In genomic region chr16:78277374-78277773, GRCh38 we compare ENCODE assay signal across 27 cellular contexts.
A peak's percentile ranks its signal among the peaks of the same experiment; 100 is the strongest.
DNase-seq lines count a peak whose midpoint lies in the region; TF ChIP-seq lines count a peak whose summit lies in the region.
"Had no signal": no experiment of that assay in that cellular context is flagged by ENCODE, and none has a peak within 500 bp of the region (broad histone marks: within the 10 kb centered on the region; RNA-seq: fewer than 3 reads in every experiment).

No MANE protein-coding gene starts in this region.

- H3K4me1 Mint-ChIP-seq in H9: peaks cover 25 to 27% of the 10 kb centered on the region in 2 experiments
- H3K4me1 Mint-ChIP-seq: activated T-helper 17 cell treated with anti-CD3 and anti-CD28 coated beads, Interleukin-2, amount 50 U/mL, for 72 hours had no signal

- H2BK120ac ChIP-seq in H9 (ENCODE audit: low read depth, low read length, poor library complexity, severe bottlenecking): no peak overlapping the region
- H2BK120ac ChIP-seq in trophoblast cell (ENCODE audit: insufficient read depth, low read length, poor library complexity): no peak overlapping the region

- no peaks in the 10 kb centered on the region for H3K9me2 ChIP-seq in hepatocyte (replicated peaks; ENCODE audit: insufficient read depth)

- DNase-seq in H9 (peak; percentile 32), NCI-H524 treated with DMSO at 0.1 percent for 48 hours (lab: John Stamatoyannopoulos, UW) (peak; percentile 55), hepatocyte (ENCODE audit: low spot score) (no peak), trophoblast cell (peak in 1 of 2 donors; percentile 19), SHP77 (lab: John Stamatoyannopoulos, UW) (no peak), foreskin fibroblast (no peak)
- DNase-seq in stimulated activated CD4-positive, alpha-beta T cell treated with anti-CD3 and anti-CD28 coated beads, Interleukin-2, amount 100 ng/mL, for 48 hours: no peak
- DNase-seq: activated CD4-positive, alpha-beta memory T cell treated with anti-CD3 and anti-CD28 coated beads for 36 hours; activated CD4-positive, CD25-positive, alpha-beta regulatory T cell treated with anti-CD3 and anti-CD28 coated beads, Interleukin-2, amount 50 U/mL, for 72 hours; activated CD8-positive, alpha-beta memory T cell treated with anti-CD3 and anti-CD28 coated beads, Interleukin-2, amount 50 U/mL, for 48 hours; Caco-2; DND-41; effector memory CD8-positive, alpha-beta T cell; hippocampal formation; Kasumi-1; left ventricle myocardium inferior; midbrain; naive thymus-derived CD8-positive, alpha-beta T cell; RPMI8226; stimulated activated CD4-positive, alpha-beta T cell treated with anti-CD3 and anti-CD28 coated beads, Interleukin-2, amount 100 ng/mL, for 24 hours had no signal

- H2BK5ac ChIP-seq in H9 (ENCODE audit: insufficient read length, low read length) (no peak overlapping the region), trophoblast cell (ENCODE audit: low read depth, low read length, poor library complexity) (no peak overlapping the region)

- no peak overlapping the region for H3K27ac Mint-ChIP-seq in H9
- H3K27ac Mint-ChIP-seq: activated CD4-positive, alpha-beta memory T cell treated with anti-CD3 and anti-CD28 coated beads for 36 hours; activated naive CD4-positive, alpha-beta T cell treated with anti-CD3 and anti-CD28 coated beads, Interleukin-2, amount 50 U/mL, for 72 hours; activated T-helper 17 cell treated with anti-CD3 and anti-CD28 coated beads, Interleukin-2, amount 50 U/mL, for 72 hours; effector memory CD8-positive, alpha-beta T cell; naive thymus-derived CD8-positive, alpha-beta T cell; type B pancreatic cell had no signal

- peaks cover 2 to 10% of the 10 kb centered on the region in 2 experiments; a peak in 2 of 5 replicates for H3K9me3 Mint-ChIP-seq in H9
- H3K9me3 Mint-ChIP-seq: activated CD4-positive, alpha-beta memory T cell treated with anti-CD3 and anti-CD28 coated beads for 36 hours; activated naive CD4-positive, alpha-beta T cell treated with anti-CD3 and anti-CD28 coated beads, Interleukin-2, amount 50 U/mL, for 72 hours; activated T-helper 17 cell treated with anti-CD3 and anti-CD28 coated beads, Interleukin-2, amount 50 U/mL, for 72 hours; effector memory CD8-positive, alpha-beta T cell; type B pancreatic cell had no signal

- H3K27ac ChIP-seq in H9 (ENCODE audit: insufficient read length, low read depth, low read length) (no peak overlapping the region), hepatocyte (no peak overlapping the region), trophoblast cell (ENCODE audit: low read depth, low read length) (no peak overlapping the region)
- H3K27ac ChIP-seq: BLaER1 treated with 17β-estradiol and CSF1 and Interleukin-3, amounts not matched to agents 10 nM and 100 nM; coronary artery; left ventricle myocardium inferior; right atrium auricular region had no signal

- H3K27me3 ChIP-seq in H9 (ENCODE audit: insufficient read depth, low read length) (no peaks in the 10 kb centered on the region), hepatocyte (no peaks in the 10 kb centered on the region), trophoblast cell (ENCODE audit: insufficient read depth, low read length) (no peaks in the 10 kb centered on the region)
- H3K27me3 ChIP-seq: BLaER1 treated with 17β-estradiol and CSF1 and Interleukin-3, amounts not matched to agents 10 nM and 100 nM; right atrium auricular region had no signal

- H4K8ac ChIP-seq in H9 (replicated peaks; ENCODE audit: insufficient read length, low read depth, low read length) (no peak overlapping the region), trophoblast cell (ENCODE audit: low read depth, low read length) (no peak overlapping the region)

- H4K12ac ChIP-seq in trophoblast cell (ENCODE audit: low read depth, low read length): no peak overlapping the region

- H3K36me3 ChIP-seq in hepatocyte (replicated peaks; ENCODE audit: insufficient read depth, low read depth) (no peaks in the 10 kb centered on the region), trophoblast cell (ENCODE audit: control insufficient read depth in 1 of 2, insufficient read depth in 2 of 2, low read length in 2 of 2) (no peaks in the 10 kb centered on the region)
- H3K36me3 ChIP-seq: left ventricle myocardium inferior, right atrium auricular region had no signal

- H3K9me3 ChIP-seq in H9 (ENCODE audit: control insufficient read depth, low read depth, low read length) (no peaks in the 10 kb centered on the region), hepatocyte (ENCODE audit: low read depth) (no peaks in the 10 kb centered on the region), trophoblast cell (ENCODE audit: insufficient read depth, low read depth, low read length) (no peaks in the 10 kb centered on the region)
- H3K9me3 ChIP-seq: BLaER1 treated with 17β-estradiol and CSF1 and Interleukin-3, amounts not matched to agents 10 nM and 100 nM; Caco-2; left ventricle myocardium inferior; right atrium auricular region had no signal

- H4K91ac ChIP-seq in H9 (ENCODE audit: insufficient read length, low read depth, low read length) (no peak overlapping the region), trophoblast cell (ENCODE audit: low read depth, low read length) (no peak overlapping the region)

- H2BK12ac ChIP-seq in H9 (ENCODE audit: insufficient read length, low read depth, low read length): no peak overlapping the region
- no peak overlapping the region for H2BK12ac ChIP-seq in trophoblast cell (ENCODE audit: low read length)

- peak overlapping the region; percentile 13 for H3K4me2 ChIP-seq in H9 (ENCODE audit: insufficient read depth, insufficient read length, low read length)
- H3K4me2 ChIP-seq in hepatocyte: peak overlapping the region; percentile 44
- H3K4me2 ChIP-seq in trophoblast cell (ENCODE audit: low read length): peak overlapping the region; percentile 7
- H3K4me2 ChIP-seq: BLaER1 treated with 17β-estradiol and CSF1 and Interleukin-3, amounts not matched to agents 10 nM and 100 nM; smooth muscle cell had no signal

- no peak overlapping the region for H3K9ac ChIP-seq in H9 (ENCODE audit: extremely low read depth, insufficient read length, low read length)
- no peak overlapping the region for H3K9ac ChIP-seq in trophoblast cell (ENCODE audit: low read length)
- H3K9ac ChIP-seq: BLaER1 treated with 17β-estradiol and CSF1 and Interleukin-3, amounts not matched to agents 10 nM and 100 nM had no signal

- H3K23ac ChIP-seq in H9 (ENCODE audit: insufficient read length, low read depth, low read length) (no peak overlapping the region), trophoblast cell (ENCODE audit: low read length) (no peak overlapping the region)

- no peak overlapping the region for H2BK20ac ChIP-seq in H9 (ENCODE audit: low read depth, low read length, poor library complexity, severe bottlenecking)

- no peaks in the 10 kb centered on the region for H3K23me2 ChIP-seq in H9 (ENCODE audit: insufficient read length, low read depth, low read length, poor library complexity, severe bottlenecking)

- H3K79me1 ChIP-seq in H9 (ENCODE audit: insufficient read depth, low read depth, low read length, poor library complexity, severe bottlenecking) (no peaks in the 10 kb centered on the region), trophoblast cell (ENCODE audit: low read length) (peaks cover 1% of the 10 kb centered on the region)

- H3K4me1 ChIP-seq in H9 (ENCODE audit: insufficient read depth, low read length) (peaks cover 6% of the 10 kb centered on the region; the same call in 1 of the 2 replicates), hepatocyte (ENCODE audit: insufficient read depth) (no peaks in the 10 kb centered on the region), trophoblast cell (ENCODE audit: control insufficient read depth in 1 of 2, insufficient read depth in 2 of 2, low read length in 2 of 2) (peaks cover 2 to 8% of the 10 kb centered on the region in 2 experiments)
- H3K4me1 ChIP-seq: BLaER1 treated with 17β-estradiol and CSF1 and Interleukin-3, amounts not matched to agents 10 nM and 100 nM; Caco-2; left ventricle myocardium inferior; right atrium auricular region had no signal

- H4K5ac ChIP-seq in H9 (ENCODE audit: insufficient read length, low read depth, low read length): no peak overlapping the region

- H2BK15ac ChIP-seq in H9 (ENCODE audit: low read depth, low read length): no peak overlapping the region

- no peak overlapping the region for H2AFZ ChIP-seq in H9 (ENCODE audit: low read length)
- H2AFZ ChIP-seq in hepatocyte: no peak overlapping the region
- H2AFZ ChIP-seq in trophoblast cell (ENCODE audit: insufficient read depth, low read length, poor library complexity): no peak overlapping the region

- no peak overlapping the region for H3K56ac ChIP-seq in H9 (ENCODE audit: insufficient read length, low read depth, low read length)

- peaks cover 0 to 18% (median 0%) of the 10 kb centered on the region in 3 experiments; a peak in 2 of 7 replicates for H3K36me3 Mint-ChIP-seq in H9 (ENCODE audit: insufficient read depth in 1 of 3, low read depth in 3 of 3)
- H3K36me3 Mint-ChIP-seq: activated naive CD4-positive, alpha-beta T cell treated with anti-CD3 and anti-CD28 coated beads, Interleukin-2, amount 50 U/mL, for 72 hours; type B pancreatic cell had no signal

- WGBS in H9 (ENCODE audit: extremely low coverage, insufficient read length, low lambda C conversion rate): no CpG with 5 or more reads among the region's 8 CpGs
- 37% methylated on average over 8 of the region's 8 CpGs for WGBS in hepatocyte (ENCODE audit: low lambda C conversion rate, missing lambda C conversion rate)
- WGBS in trophoblast cell (ENCODE audit: extremely low coverage, insufficient coverage, insufficient read length): no CpG with 5 or more reads among the region's 8 CpGs

- no peaks in the 10 kb centered on the region for H3K79me2 ChIP-seq in H9 (ENCODE audit: insufficient read depth, low read length)
- no peaks in the 10 kb centered on the region for H3K79me2 ChIP-seq in hepatocyte
- no peaks in the 10 kb centered on the region for H3K79me2 ChIP-seq in trophoblast cell (ENCODE audit: control insufficient read depth, insufficient read depth, low read length, poor library complexity)

- H3K14ac ChIP-seq in H9 (ENCODE audit: insufficient read depth, low read length) (no peak overlapping the region), trophoblast cell (ENCODE audit: low read length) (no peak overlapping the region)

- no peak overlapping the region for H3K4me3 Mint-ChIP-seq in H9
- H3K4me3 Mint-ChIP-seq: activated CD4-positive, alpha-beta memory T cell treated with anti-CD3 and anti-CD28 coated beads for 36 hours; activated T-helper 17 cell treated with anti-CD3 and anti-CD28 coated beads, Interleukin-2, amount 50 U/mL, for 72 hours; effector memory CD8-positive, alpha-beta T cell; naive thymus-derived CD8-positive, alpha-beta T cell; type B pancreatic cell had no signal

- H3K27me3 Mint-ChIP-seq in H9 (ENCODE audit: low read depth): peaks cover 3% of the 10 kb centered on the region; the same call in 1 of the 2 replicates
- H3K27me3 Mint-ChIP-seq: activated CD4-positive, alpha-beta memory T cell treated with anti-CD3 and anti-CD28 coated beads for 36 hours; activated T-helper 17 cell treated with anti-CD3 and anti-CD28 coated beads, Interleukin-2, amount 50 U/mL, for 72 hours; effector memory CD8-positive, alpha-beta T cell; naive thymus-derived CD8-positive, alpha-beta T cell; type B pancreatic cell had no signal

- no peak overlapping the region for H2AK5ac ChIP-seq in H9 (ENCODE audit: insufficient read length, low read length)
- no peak overlapping the region for H2AK5ac ChIP-seq in trophoblast cell (ENCODE audit: low read length)

- H3K4ac ChIP-seq in H9 (ENCODE audit: low read depth, low read length) (no peak overlapping the region), trophoblast cell (ENCODE audit: low read depth, low read length) (no peak overlapping the region)

- H3T11ph ChIP-seq in H9 (ENCODE audit: low read length): no peak overlapping the region

- no peak overlapping the region for H3K18ac ChIP-seq in H9 (ENCODE audit: insufficient read length, low read depth, low read length)
- no peak overlapping the region for H3K18ac ChIP-seq in trophoblast cell (ENCODE audit: low read length)

- H4K20me1 ChIP-seq in H9 (ENCODE audit: control insufficient read depth, insufficient read depth, insufficient read length) (no peaks in the 10 kb centered on the region), hepatocyte (ENCODE audit: insufficient read depth, poor library complexity, severe bottlenecking) (no peaks in the 10 kb centered on the region)
- H4K20me1 ChIP-seq: BLaER1 treated with 17β-estradiol and CSF1 and Interleukin-3, amounts not matched to agents 10 nM and 100 nM had no signal

- TF ChIP-seq CTCF in H9 (conservative IDR thresholded peaks at IDR 0.05) (no peak), hepatocyte (IDR thresholded peaks at IDR 0.05; ENCODE audit: poor library complexity) (no peak), foreskin fibroblast (IDR thresholded peaks at IDR 0.05; ENCODE audit: low read depth, low read length) (no peak)

- H3K4me3 ChIP-seq in hepatocyte: no peak overlapping the region
- no peak overlapping the region for H3K4me3 ChIP-seq in trophoblast cell (ENCODE audit: low read depth, low read length)
- no peak overlapping the region for H3K4me3 ChIP-seq in foreskin fibroblast (ENCODE audit: low read depth in 1 of 2, low read length in 2 of 2)
- H3K4me3 ChIP-seq: BLaER1 treated with 17β-estradiol and CSF1 and Interleukin-3, amounts not matched to agents 10 nM and 100 nM; coronary artery; left ventricle myocardium inferior; right atrium auricular region; smooth muscle cell had no signal

Comparison
In these comparisons a context has a peak if more than half of its experiments do, and no peak if none do; other contexts are left out.
1. DNase-seq: peak in H9 (single experiment) and NCI-H524 treated with DMSO at 0.1 percent for 48 hours (single experiment); none in hepatocyte (single experiment), stimulated activated CD4-positive, alpha-beta T cell treated with anti-CD3 and anti-CD28 coated beads, Interleukin-2, amount 100 ng/mL, for 48 hours (0 of 2), SHP77 (0 of 2) and foreskin fibroblast (0 of 2).
2. Peak in every context shown above with its lines, with median percentiles within 50 percentile points of each other: H3K4me2 ChIP-seq.